22 cellular contexts compared by ENCODE assay signal in the genomic region with DNA sequence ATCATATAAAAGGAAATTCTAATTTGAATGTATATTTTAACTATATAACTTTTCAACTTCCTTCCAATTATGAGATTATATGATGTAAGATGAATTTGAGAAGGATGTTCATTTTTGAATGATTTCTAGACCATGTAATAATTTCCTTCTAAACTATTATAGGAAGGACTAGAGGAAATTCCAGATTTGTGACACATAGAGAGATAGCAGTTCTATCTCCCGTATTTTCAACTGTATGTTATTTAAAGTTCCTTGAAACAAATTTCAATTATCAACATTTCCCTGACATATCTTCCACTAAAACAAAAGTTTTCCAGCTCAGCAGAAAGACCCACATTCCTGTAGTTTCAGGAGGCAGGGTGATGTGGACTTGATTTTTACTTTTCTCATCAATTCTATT.
"Had no signal": no experiment of that assay in that cellular context is flagged by ENCODE, and none has a peak within 500 bp of the region (broad histone marks: within the 10 kb centered on the region; RNA-seq: fewer than 3 reads in every experiment).

No MANE protein-coding gene starts in this region.

- H3K79me2 ChIP-seq: hepatocyte had no signal

- H3K4me1 Mint-ChIP-seq: brain, immature natural killer cell, natural killer cell had no signal

- H3K27ac Mint-ChIP-seq: activated CD4-positive, alpha-beta memory T cell treated with anti-CD3 and anti-CD28 coated beads for 36 hours; activated naive CD4-positive, alpha-beta T cell treated with anti-CD3 and anti-CD28 coated beads for 36 hours; activated T-cell treated with anti-CD3 and anti-CD28 coated beads, Interleukin-2, amount 50 U/mL, for 72 hours; brain; immature natural killer cell; natural killer cell had no signal

- H2AFZ ChIP-seq: hepatocyte had no signal

- H3K36me3 Mint-ChIP-seq: activated CD4-positive, alpha-beta memory T cell treated with anti-CD3 and anti-CD28 coated beads for 36 hours; brain; immature natural killer cell; natural killer cell had no signal

- H3K9me3 ChIP-seq: spleen, testis, upper lobe of left lung had no signal

- H3K36me3 ChIP-seq: spleen, upper lobe of left lung had no signal

- H3K9me3 Mint-ChIP-seq: activated CD4-positive, alpha-beta memory T cell treated with anti-CD3 and anti-CD28 coated beads for 36 hours; activated naive CD4-positive, alpha-beta T cell treated with anti-CD3 and anti-CD28 coated beads for 36 hours had no signal

- H3K4me3 ChIP-seq: coronary artery, hepatocyte, spleen, testis, upper lobe of left lung had no signal

- ATAC-seq: activated T-cell treated with anti-CD3 and anti-CD28 coated beads, Interleukin-2, amount 50 U/mL, for 72 hours; left ventricle myocardium superior; natural killer cell; sciatic nerve; SK-N-SH treated with all-trans-retinoic acid at 6 μM for 48 hours had no signal

- H3K27me3 Mint-ChIP-seq: activated CD4-positive, alpha-beta memory T cell treated with anti-CD3 and anti-CD28 coated beads for 36 hours; brain had no signal

- H3K4me1 ChIP-seq: testis, upper lobe of left lung had no signal

- H3K27ac ChIP-seq: coronary artery, hepatocyte, testis, upper lobe of left lung had no signal

- H3K27me3 ChIP-seq: hepatocyte, spleen, testis, upper lobe of left lung had no signal

- H3K4me3 Mint-ChIP-seq: activated CD4-positive, alpha-beta memory T cell treated with anti-CD3 and anti-CD28 coated beads for 36 hours; activated naive CD4-positive, alpha-beta T cell treated with anti-CD3 and anti-CD28 coated beads for 36 hours; activated T-cell treated with anti-CD3 and anti-CD28 coated beads, Interleukin-2, amount 50 U/mL, for 72 hours; brain; immature natural killer cell; natural killer cell had no signal

- DNase-seq: activated CD4-positive, alpha-beta memory T cell treated with anti-CD3 and anti-CD28 coated beads for 36 hours; activated CD4-positive, alpha-beta T cell treated with anti-CD3 and anti-CD28 coated beads for 48 hours; activated effector memory CD4-positive, alpha-beta T cell treated with Interleukin-2 at 50 U/mL for 16 hours; activated naive CD4-positive, alpha-beta T cell treated with anti-CD3 and anti-CD28 coated beads for 36 hours; activated T-cell treated with anti-CD3 and anti-CD28 coated beads, Interleukin-2, amount 50 U/mL, for 72 hours; central memory CD4-positive, alpha-beta T cell; erythroblast; glutamatergic neuron; immature natural killer cell; left ventricle myocardium superior; midbrain; natural killer cell; spleen; stimulated activated CD4-positive, alpha-beta T cell treated with anti-CD3 and anti-CD28 coated beads, Interleukin-4, amount 100 ng/mL, for 1 hour; stimulated activated naive CD4-positive, alpha-beta T cell; testis; upper lobe of left lung had no signal
